Comparison of ENCODE assay signal across 25 cellular contexts in the genomic region with DNA sequence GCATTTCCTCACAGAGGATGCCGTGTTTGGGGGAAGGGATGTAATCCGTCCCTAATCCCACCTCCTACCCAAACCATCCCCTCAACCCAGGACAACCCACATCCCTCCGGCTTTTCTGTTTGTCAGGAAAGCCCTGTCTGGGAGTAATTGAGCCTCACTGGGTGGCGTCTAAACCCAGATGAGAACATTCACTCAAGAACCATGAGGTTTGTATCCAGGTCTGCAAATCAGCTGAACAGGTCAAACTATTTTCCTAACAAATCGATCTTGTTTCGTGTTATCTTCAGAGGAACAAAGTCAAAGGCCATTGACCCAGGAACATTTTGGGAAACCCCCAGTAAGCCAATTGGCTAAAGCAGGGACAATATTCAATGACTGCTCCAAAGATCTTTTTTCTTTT. TPM values are rescaled to one million over a fixed set of nuclear protein-coding genes. Genes with fewer than 3 reads are reported as not detected.
DNase-seq lines count a peak whose midpoint lies in the region; ATAC-seq and TF ChIP-seq lines count a peak whose summit lies in the region.
"Had no signal": no experiment of that assay in that cellular context is flagged by ENCODE, and none has a peak within 500 bp of the region (broad histone marks: within the 10 kb centered on the region; RNA-seq: fewer than 3 reads in every experiment).

No MANE protein-coding gene starts in this region.

- no peak overlapping the region for H2BK120ac ChIP-seq in mesenchymal stem cell (ENCODE audit: low read depth, low read length)

- peaks cover 25% of the 10 kb centered on the region for H3K4me1 ChIP-seq in HUES48 (ENCODE audit: control insufficient read depth, insufficient read depth, low read length)
- peaks cover 6% of the 10 kb centered on the region for H3K4me1 ChIP-seq in mesenchymal stem cell (ENCODE audit: control insufficient read depth, insufficient read depth, low read depth, low read length)

- peaks cover 4 to 6% of the 10 kb centered on the region in 2 donors for H3K4me1 Mint-ChIP-seq in stimulated activated naive B cell treated with anti-CD40 and anti-IgM and Interleukin-4, amounts not matched to agents 10 μg/mL and 1 μg/mL and 100 μg/mL, for 72 hours
- H3K4me1 Mint-ChIP-seq in activated CD4-positive, alpha-beta memory T cell treated with anti-CD3 and anti-CD28 coated beads, Interleukin-2, amount 10 ng/mL, durations not matched to agents 7 days and 5 days, result peaks cover 3% of the 10 kb centered on the region
- H3K4me1 Mint-ChIP-seq: activated CD4-positive, alpha-beta T cell treated with anti-CD3 and anti-CD28 coated beads for 36 hours had no signal

- no peak overlapping the region for H2BK12ac ChIP-seq in mesenchymal stem cell (ENCODE audit: low read length in 2 of 2)

- no peak overlapping the region for H3K18ac ChIP-seq in mesenchymal stem cell (ENCODE audit: low read depth in 1 of 2, low read length in 2 of 2)

- TF ChIP-seq CTCF in coronary artery (IDR thresholded peaks at IDR 0.05), result no peak

- H3K14ac ChIP-seq in mesenchymal stem cell (ENCODE audit: low read length in 2 of 2), result no peak overlapping the region

- H3K4me3 Mint-ChIP-seq in stimulated activated naive B cell treated with anti-CD40 and anti-IgM and Interleukin-4, amounts not matched to agents 10 μg/mL and 1 μg/mL and 100 μg/mL, for 72 hours, result no peak overlapping the region
- H3K4me3 Mint-ChIP-seq in activated CD4-positive, alpha-beta memory T cell treated with anti-CD3 and anti-CD28 coated beads, Interleukin-2, amount 10 ng/mL, durations not matched to agents 7 days and 5 days, result no peak overlapping the region
- H3K4me3 Mint-ChIP-seq: activated CD4-positive, alpha-beta T cell treated with anti-CD3 and anti-CD28 coated beads for 36 hours; activated T-cell treated with anti-CD3 and anti-CD28 coated beads, Interleukin-2, amount 50 U/mL, for 72 hours had no signal

- no peak overlapping the region for H4K91ac ChIP-seq in mesenchymal stem cell (ENCODE audit: low read length)

- no peak overlapping the region for H2AK5ac ChIP-seq in mesenchymal stem cell (ENCODE audit: low read length, severe bottlenecking)

- H2AFZ ChIP-seq in mesenchymal stem cell (ENCODE audit: low read depth, low read length), result no peak overlapping the region

- no peak overlapping the region for H2BK5ac ChIP-seq in mesenchymal stem cell (ENCODE audit: low read depth, low read length, poor library complexity, severe bottlenecking)

- H4K8ac ChIP-seq in mesenchymal stem cell (ENCODE audit: low read length), result no peak overlapping the region

- H3K9me3 ChIP-seq in HUES48 (ENCODE audit: control insufficient read depth, insufficient read depth, low read length), result 0 out of 2 replicates have a peak, but pooled peaks cover 5% of the 10 kb centered on the region
- peaks cover 2% of the 10 kb centered on the region for H3K9me3 ChIP-seq in mesenchymal stem cell (ENCODE audit: control insufficient read depth, low read length)
- H3K9me3 ChIP-seq: neutrophil, transverse colon had no signal

- WGBS in mesenchymal stem cell, result 93% methylated on average over 6 of the region's 6 CpGs

- H3K27ac Mint-ChIP-seq in stimulated activated naive B cell treated with anti-CD40 and anti-IgM and Interleukin-4, amounts not matched to agents 10 μg/mL and 1 μg/mL and 100 μg/mL, for 72 hours, result peak overlapping the region; percentile 37
- H3K27ac Mint-ChIP-seq in activated CD4-positive, alpha-beta memory T cell treated with anti-CD3 and anti-CD28 coated beads, Interleukin-2, amount 10 ng/mL, durations not matched to agents 7 days and 5 days, result no peak overlapping the region
- H3K27ac Mint-ChIP-seq: activated CD4-positive, alpha-beta T cell treated with anti-CD3 and anti-CD28 coated beads for 36 hours; activated T-cell treated with anti-CD3 and anti-CD28 coated beads, Interleukin-2, amount 50 U/mL, for 72 hours had no signal

- H3K23ac ChIP-seq in mesenchymal stem cell (ENCODE audit: low read length in 2 of 2), result no peak overlapping the region

- H3K36me3 Mint-ChIP-seq in stimulated activated naive B cell treated with anti-CD40 and anti-IgM and Interleukin-4, amounts not matched to agents 10 μg/mL and 1 μg/mL and 100 μg/mL, for 72 hours, result no peaks in the 10 kb centered on the region
- H3K36me3 Mint-ChIP-seq in activated CD4-positive, alpha-beta memory T cell treated with anti-CD3 and anti-CD28 coated beads, Interleukin-2, amount 10 ng/mL, durations not matched to agents 7 days and 5 days (ENCODE audit: low read depth), result no peaks in the 10 kb centered on the region

- H3K27ac ChIP-seq in HUES48 (ENCODE audit: low read depth, low read length) (peak overlapping the region; percentile 39), coronary artery (peak overlapping the region in 1 of 2 donors; percentile 14), mesenchymal stem cell (ENCODE audit: low read length, poor library complexity, severe bottlenecking) (no peak overlapping the region)
- H3K27ac ChIP-seq: neutrophil had no signal

- POLR2A ChIA-PET in activated CD4-positive, alpha-beta memory T cell treated with anti-CD3 and anti-CD28 coated beads, Interleukin-2, amount 10 ng/mL, durations not matched to agents 7 days and 5 days (lab: Charles Lee), result no interaction called here

- peaks cover 5% of the 10 kb centered on the region; the same call in 1 of the 2 replicates for H3K36me3 ChIP-seq in HUES48 (ENCODE audit: control insufficient read depth, insufficient read depth, low read length)
- H3K36me3 ChIP-seq in mesenchymal stem cell (ENCODE audit: control insufficient read depth in 1 of 2, insufficient read depth in 2 of 2, low read depth in 1 of 2, low read length in 2 of 2), result peaks cover 0 to 32% of the 10 kb centered on the region in 2 experiments
- H3K36me3 ChIP-seq: neutrophil, transverse colon had no signal

- H3K27me3 ChIP-seq in HUES48 (ENCODE audit: control insufficient read depth, insufficient read depth, low read length), result no peaks in the 10 kb centered on the region
- H3K27me3 ChIP-seq in mesenchymal stem cell (ENCODE audit: control insufficient read depth in 1 of 2, insufficient read depth in 1 of 2, low read length in 2 of 2), result no peaks in the 10 kb centered on the region
- H3K27me3 ChIP-seq: neutrophil, transverse colon had no signal

- H3K4me2 ChIP-seq in mesenchymal stem cell (ENCODE audit: low read length, poor library complexity, severe bottlenecking), result no peak overlapping the region

- H3K9ac ChIP-seq in HUES48 (ENCODE audit: low read depth, low read length) (no peak overlapping the region), mesenchymal stem cell (ENCODE audit: low read length) (peak overlapping the region; percentile 71)

- no peaks in the 10 kb centered on the region for H3K79me1 ChIP-seq in mesenchymal stem cell (replicated peaks; ENCODE audit: low read length, poor library complexity, severe bottlenecking)

- DNase-seq in coronary artery (ENCODE audit: low spot score), result peak; percentile 33
- DNase-seq in mesenchymal stem cell, result no peak
- no peak for DNase-seq in stimulated activated naive B cell treated with anti-CD40 and anti-IgM and Interleukin-4, amounts not matched to agents 10 μg/mL and 1 μg/mL and 100 μg/mL, for 72 hours
- no peak for DNase-seq in cerebellar nuclear complex (lab: John Stamatoyannopoulos, UW)
- DNase-seq in activated CD4-positive, alpha-beta memory T cell treated with anti-CD3 and anti-CD28 coated beads, Interleukin-2, amount 10 ng/mL, durations not matched to agents 7 days and 5 days, result no peak
- no peak for DNase-seq in GM03348 (ENCODE audit: low spot score)
- DNase-seq: ACHN; activated CD4-positive, alpha-beta T cell treated with anti-CD3 and anti-CD28 coated beads for 36 hours; activated naive CD4-positive, alpha-beta T cell; activated T-cell treated with anti-CD3 and anti-CD28 coated beads, Interleukin-2, amount 50 U/mL, for 72 hours; Karpas-422; MV-4-11; NCI-H146; NCI-H2107; OCI-M1; small intestine; stimulated activated CD4-positive, alpha-beta T cell treated with anti-CD3 and anti-CD28 coated beads, Interleukin-1b, Interleukin-23, amount 100 ng/mL, for 48 hours; stimulated activated CD8-positive, alpha-beta memory T cell treated with anti-CD3 and anti-CD28 coated beads, Interleukin-4, amount 100 ng/mL, for 48 hours; T-helper 2 cell; transverse colon had no signal

- H2BK15ac ChIP-seq in mesenchymal stem cell (ENCODE audit: low read depth, poor library complexity, severe bottlenecking), result no peak overlapping the region

- peaks cover 0 to 1% of the 10 kb centered on the region in 2 donors for H3K9me3 Mint-ChIP-seq in stimulated activated naive B cell treated with anti-CD40 and anti-IgM and Interleukin-4, amounts not matched to agents 10 μg/mL and 1 μg/mL and 100 μg/mL, for 72 hours
- peaks cover 3% of the 10 kb centered on the region for H3K9me3 Mint-ChIP-seq in activated CD4-positive, alpha-beta memory T cell treated with anti-CD3 and anti-CD28 coated beads, Interleukin-2, amount 10 ng/mL, durations not matched to agents 7 days and 5 days
- H3K9me3 Mint-ChIP-seq: activated T-cell treated with anti-CD3 and anti-CD28 coated beads, Interleukin-2, amount 50 U/mL, for 72 hours had no signal

- no peak overlapping the region for H3K4ac ChIP-seq in mesenchymal stem cell (ENCODE audit: low read depth in 1 of 2, low read length in 2 of 2)

- H3K27me3 Mint-ChIP-seq in stimulated activated naive B cell treated with anti-CD40 and anti-IgM and Interleukin-4, amounts not matched to agents 10 μg/mL and 1 μg/mL and 100 μg/mL, for 72 hours, result peaks cover 0 to 19% of the 10 kb centered on the region in 2 donors
- no peaks in the 10 kb centered on the region for H3K27me3 Mint-ChIP-seq in activated CD4-positive, alpha-beta memory T cell treated with anti-CD3 and anti-CD28 coated beads, Interleukin-2, amount 10 ng/mL, durations not matched to agents 7 days and 5 days
- H3K27me3 Mint-ChIP-seq: activated CD4-positive, alpha-beta T cell treated with anti-CD3 and anti-CD28 coated beads for 36 hours had no signal

- no peak for ATAC-seq in stimulated activated naive B cell treated with anti-CD40 and anti-IgM and Interleukin-4, amounts not matched to agents 10 μg/mL and 1 μg/mL and 100 μg/mL, for 72 hours (replicated peaks)
- ATAC-seq in GM19467 (IDR thresholded peaks at IDR 0.05; ENCODE audit: unreplicated experiment), result no peak
- ATAC-seq: activated CD4-positive, alpha-beta T cell treated with anti-CD3 and anti-CD28 coated beads for 36 hours; activated T-cell treated with anti-CD3 and anti-CD28 coated beads, Interleukin-2, amount 50 U/mL, for 72 hours had no signal

- CTCF ChIA-PET in activated CD4-positive, alpha-beta memory T cell treated with anti-CD3 and anti-CD28 coated beads, Interleukin-2, amount 10 ng/mL, durations not matched to agents 7 days and 5 days (lab: Charles Lee), result no interaction called here

- no peak overlapping the region for H3K4me3 ChIP-seq in HUES48 (ENCODE audit: low read depth, low read length)
- peak overlapping the region; percentile 57 for H3K4me3 ChIP-seq in coronary artery
- peak overlapping the region in 1 of 2 experiments; percentile 33 for H3K4me3 ChIP-seq in mesenchymal stem cell (ENCODE audit: insufficient read depth in 1 of 2, low read depth in 1 of 2, low read length in 2 of 2)
- H3K4me3 ChIP-seq: lung, transverse colon had no signal

RNA-seq across cellular contexts. Expression of a gene that starts 25.7 kb away (rescaled TPM):
- 0.35 TPM for polyA plus RNA-seq in mesenchymal stem cell (2013, experiment 1 of 2)
- polyA plus RNA-seq in mesenchymal stem cell (2013, experiment 2 of 2), result 0.27 TPM
- not detected for total RNA-seq in activated CD4-positive, alpha-beta memory T cell treated with anti-CD3 and anti-CD28 coated beads, Interleukin-2, amount 10 ng/mL, durations not matched to agents 7 days and 5 days
- total RNA-seq: activated CD4-positive, alpha-beta T cell treated with anti-CD3 and anti-CD28 coated beads for 36 hours; activated T-cell treated with anti-CD3 and anti-CD28 coated beads, Interleukin-2, amount 50 U/mL, for 72 hours; pulmonary artery endothelial cell had no signal
